11 cellular contexts compared by ENCODE assay signal in the genomic region with DNA sequence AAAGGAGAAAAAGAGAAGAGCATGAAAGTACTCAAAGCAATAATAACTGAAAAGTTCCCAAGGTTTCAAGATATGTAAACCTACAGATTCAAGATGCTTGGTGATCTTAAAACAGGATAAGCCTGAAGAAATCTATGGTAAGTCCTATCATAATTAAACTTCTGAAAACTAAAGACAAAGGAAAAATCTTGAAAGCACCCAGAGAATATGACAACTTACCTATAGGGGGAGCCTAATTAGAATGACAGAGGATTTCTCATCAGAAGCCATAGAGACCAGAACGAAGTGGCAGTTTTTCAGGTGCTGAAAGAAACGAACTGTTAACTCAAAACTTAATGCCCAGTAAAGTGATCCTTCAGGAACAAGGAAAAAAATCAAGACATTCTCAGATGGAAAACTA. TPM values are rescaled to one million over a fixed set of nuclear protein-coding genes. Genes with fewer than 3 reads are reported as not detected.
DNase-seq lines count a peak whose midpoint lies in the region; ATAC-seq, FAIRE-seq and TF ChIP-seq lines count a peak whose summit lies in the region.
"Had no signal": no experiment of that assay in that cellular context is flagged by ENCODE, and none has a peak within 500 bp of the region (broad histone marks: within the 10 kb centered on the region; RNA-seq: fewer than 3 reads in every experiment).

No MANE protein-coding gene starts in this region.

- FAIRE-seq in H54 (lab: Jason Lieb, UNC) (peak; percentile 77), RCC 7860 (lab: Jason Lieb, UNC) (no peak)

- H3K4me3 Mint-ChIP-seq in naive thymus-derived CD8-positive, alpha-beta T cell = no peak overlapping the region

- H3K4me1 Mint-ChIP-seq in naive thymus-derived CD8-positive, alpha-beta T cell = no peaks in the 10 kb centered on the region

- no peak for ATAC-seq in naive thymus-derived CD8-positive, alpha-beta T cell
- ATAC-seq in HG03139 (IDR thresholded peaks at IDR 0.05; ENCODE audit: unreplicated experiment) = no peak

- H3K4me1 ChIP-seq in transverse colon = no peaks in the 10 kb centered on the region

- no peak overlapping the region for H3K27ac Mint-ChIP-seq in naive thymus-derived CD8-positive, alpha-beta T cell

- H3K36me3 ChIP-seq in transverse colon = no peaks in the 10 kb centered on the region
- H3K36me3 ChIP-seq: thoracic aorta had no signal

- in situ Hi-C loops in transverse colon (cut with MboI; ENCODE audit: low pct_ligation_motif_present in 1 of 4, low pct_unique_long_range_greater_than_20kb in 1 of 4, low sequenced_read_pairs in 3 of 4) = no loop called here

- peak; percentile 23 for TF ChIP-seq CTCF in foreskin fibroblast (IDR thresholded peaks at IDR 0.05; ENCODE audit: low read depth, low read length)
- no peak for TF ChIP-seq CTCF in transverse colon (IDR thresholded peaks at IDR 0.05)
- no peak for TF ChIP-seq CTCF in coronary artery (IDR thresholded peaks at IDR 0.05)

- H3K9me3 Mint-ChIP-seq in naive thymus-derived CD8-positive, alpha-beta T cell = peaks cover 0 to 10% (median 3%) of the 10 kb centered on the region in 9 donors

- H3K9me3 ChIP-seq in transverse colon = no peaks in the 10 kb centered on the region
- H3K9me3 ChIP-seq: thoracic aorta had no signal

- H3K36me3 Mint-ChIP-seq in naive thymus-derived CD8-positive, alpha-beta T cell = peaks cover 0 to 16% (median 0%) of the 10 kb centered on the region in 3 donors

- no peak for TF ChIP-seq EP300 in transverse colon (IDR thresholded peaks at IDR 0.05; ENCODE audit: low read depth)

- WGBS in transverse colon (ENCODE audit: low coverage in 1 of 2), 2 donors = 42 to 58% methylated on average over 2 of the region's 2 CpGs

- intact Hi-C loops in transverse colon (cut with DNase I; ENCODE audit: low total_unique reads) = no loop called here

- H3K27ac ChIP-seq in transverse colon (no peak overlapping the region), coronary artery (no peak overlapping the region)
- H3K27ac ChIP-seq: thoracic aorta had no signal

- H3K27me3 ChIP-seq in transverse colon = peaks cover 3% of the 10 kb centered on the region

- H3K4me3 ChIP-seq in foreskin fibroblast (ENCODE audit: low read depth in 1 of 2, low read length in 2 of 2) = no peak overlapping the region
- H3K4me3 ChIP-seq in transverse colon = no peak overlapping the region
- no peak overlapping the region for H3K4me3 ChIP-seq in coronary artery
- H3K4me3 ChIP-seq: thoracic aorta had no signal

- TF ChIP-seq POLR2A in H54 (IDR thresholded peaks at IDR 0.05; ENCODE audit: low read depth, low read length) (no peak), transverse colon (IDR thresholded peaks at IDR 0.05) (no peak)

- peaks cover 16 to 56% (median 43%) of the 10 kb centered on the region in 5 donors for H3K27me3 Mint-ChIP-seq in naive thymus-derived CD8-positive, alpha-beta T cell

- POLR2A ChIA-PET in naive thymus-derived CD8-positive, alpha-beta T cell (lab: Charles Lee) = no interaction called here

- DNase-seq in AG08395 (ENCODE audit: low spot score) (peak; percentile 19), H54 (ENCODE audit: insufficient read length, low spot score) (no peak), RCC 7860 (ENCODE audit: low spot score) (peak; percentile 14), foreskin fibroblast (peak in 1 of 2 donors; percentile 29), transverse colon (no peak), coronary artery (ENCODE audit: low spot score) (no peak)
- DNase-seq in naive thymus-derived CD8-positive, alpha-beta T cell = no peak
- DNase-seq: activated effector memory CD4-positive, alpha-beta T cell treated with Interleukin-2 at 50 U/mL for 16 hours; NCI-H1436 had no signal

RNA-seq across cellular contexts. Expression of gene XDH, which starts 59.7 kb away (rescaled TPM):
- 10 to 100 TPM; 25.9 to 57.9 (median 37.2) TPM for total RNA-seq in transverse colon
- not detected for total RNA-seq in naive thymus-derived CD8-positive, alpha-beta T cell
- not detected for polyA plus RNA-seq in naive thymus-derived CD8-positive, alpha-beta T cell
- total RNA-seq: thoracic aorta had no signal

Comparison
In these comparisons a context has a peak if more than half of its experiments do, and no peak if none do; other contexts are left out.
1. DNase-seq: peak in AG08395 (single experiment) and RCC 7860 (single experiment); none in H54 (single experiment), transverse colon (single experiment), naive thymus-derived CD8-positive, alpha-beta T cell (0 of 10) and coronary artery (single experiment).
2. RNA of gene XDH, which starts 59.7 kb away (total RNA-seq): 25.9 to 57.9 TPM in transverse colon; not detected in naive thymus-derived CD8-positive, alpha-beta T cell; every median in the first group is over 10 times any median in the second.